In the genomic region with DNA sequence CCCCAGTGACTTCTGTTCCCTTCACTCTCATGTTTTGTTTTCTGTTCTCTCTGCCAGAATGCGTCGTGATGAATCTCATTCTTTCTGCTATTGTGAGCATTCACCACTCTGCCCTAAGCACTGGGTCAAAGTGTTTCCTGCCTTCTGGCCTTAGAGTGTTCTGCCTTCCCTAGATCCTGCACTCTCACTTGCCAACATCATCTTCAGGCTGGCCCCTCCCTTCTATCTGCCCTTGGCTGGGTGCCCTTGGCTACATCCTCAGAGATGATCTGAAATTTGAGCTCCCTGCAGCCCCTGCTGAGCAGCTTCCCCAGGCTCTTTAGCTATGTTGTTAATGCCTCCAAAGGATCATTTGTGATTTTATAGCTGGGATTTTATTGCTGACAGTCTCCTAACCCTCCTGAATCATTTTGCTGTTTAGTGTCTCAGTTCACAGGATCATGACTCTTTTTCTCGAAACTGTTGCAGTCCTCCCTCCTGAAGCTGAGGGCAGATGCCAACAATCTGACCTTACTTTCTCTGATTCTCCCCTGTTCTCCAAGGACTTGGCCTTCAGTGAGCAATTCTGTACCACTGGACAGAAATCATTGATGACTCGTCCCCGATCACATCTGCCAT, we compare ENCODE assay signal across 10 cellular contexts. TPM values are rescaled to one million over a fixed set of nuclear protein-coding genes. Genes with fewer than 3 reads are reported as not detected.
DNase-seq lines count a peak whose midpoint lies in the region; ATAC-seq and TF ChIP-seq lines count a peak whose summit lies in the region.
"Had no signal": no experiment of that assay in that cellular context is flagged by ENCODE, and none has a peak within 500 bp of the region (broad histone marks: within the 10 kb centered on the region; RNA-seq: fewer than 3 reads in every experiment).

No MANE protein-coding gene starts in this region.

- no peaks in the 10 kb centered on the region for H3K9me3 ChIP-seq in esophagus squamous epithelium

- CTCF ChIA-PET in MCF 10A (lab: Yijun Ruan, JAX) = interaction anchor here (0.8 to 3.0 kb wide), 5 partner anchors 8 to 290 kb away, joined by 3 to 31 read pairs (median 8); no protein-coding TSS in a partner anchor

- ATAC-seq in GM18505 (IDR thresholded peaks at IDR 0.05; ENCODE audit: unreplicated experiment) (no peak), GM19035 (IDR thresholded peaks at IDR 0.05; ENCODE audit: unreplicated experiment) (no peak)

- TF ChIP-seq POLR2A in GM18505 (IDR thresholded peaks at IDR 0.05; ENCODE audit: borderline replicate concordance, extremely low read depth, insufficient read depth, insufficient read length) (no peak), esophagus squamous epithelium (IDR thresholded peaks at IDR 0.05) (no peak)

- H3K27ac Mint-ChIP-seq in MCF 10A (ENCODE audit: low read depth, unreplicated experiment) = no peak overlapping the region

- H3K4me1 ChIP-seq in esophagus squamous epithelium = peaks cover 0 to 13% (median 0%) of the 10 kb centered on the region in 3 donors

- no peaks in the 10 kb centered on the region for H3K9me3 Mint-ChIP-seq in MCF 10A (ENCODE audit: unreplicated experiment)

- H3K4me3 ChIP-seq in esophagus squamous epithelium = no peak overlapping the region

- TF ChIP-seq CTCF in MCF 10A (IDR thresholded peaks at IDR 0.05; ENCODE audit: unreplicated experiment) (no peak), esophagus squamous epithelium (IDR thresholded peaks at IDR 0.05) (no peak)

- no peaks in the 10 kb centered on the region for H3K27me3 Mint-ChIP-seq in MCF 10A (ENCODE audit: insufficient read depth, unreplicated experiment)

- H3K27me3 ChIP-seq in esophagus squamous epithelium = no peaks in the 10 kb centered on the region

- 35 to 44% methylated on average over 5 of the region's 5 CpGs for WGBS in esophagus squamous epithelium, 2 donors

- H3K4me3 Mint-ChIP-seq in MCF 10A (ENCODE audit: unreplicated experiment) = no peak overlapping the region

- no peaks in the 10 kb centered on the region for H3K36me3 Mint-ChIP-seq in MCF 10A (ENCODE audit: insufficient read depth, unreplicated experiment)

- H3K27ac ChIP-seq in esophagus squamous epithelium = peak overlapping the region in 2 of 4 donors; percentile 5 to 29

- intact Hi-C loops in MCF 10A (cut with micrococcal nuclease) = no loop called here
- intact Hi-C loops in esophagus squamous epithelium (cut with DNase I) = no loop called here

- BruUV-seq in MCF 10A (replicated peaks; lab: Mats Ljungman, UMichigan) = no TSS peak

- H3K4me1 Mint-ChIP-seq in MCF 10A (ENCODE audit: insufficient read depth, unreplicated experiment) = no peaks in the 10 kb centered on the region

- POLR2A ChIA-PET in MCF 10A (lab: Yijun Ruan, JAX) = interaction anchor here (0.7 kb wide), 1 partner anchor 312 kb away, joined by 3 read pairs; no protein-coding TSS in a partner anchor

- DNase-seq in DMS 273 treated with DMSO at 0.1 percent for 48 hours (lab: John Stamatoyannopoulos, UW) (peak; percentile 64), NCI-H2107 (lab: John Stamatoyannopoulos, UW) (peak; percentile 33), MCF 10A (ENCODE audit: unreplicated experiment) (peak; percentile 55), medulla oblongata (ENCODE audit: extremely low spot score) (peak; percentile 26), esophagus squamous epithelium (lab: John Stamatoyannopoulos, UW) (no peak)
- no peak for DNase-seq in activated CD8-positive, alpha-beta memory T cell treated with anti-CD3 and anti-CD28 coated beads, Interleukin-2, amount 50 U/mL, for 48 hours
- DNase-seq: midbrain; stimulated activated CD8-positive, alpha-beta memory T cell treated with anti-CD3 and anti-CD28 coated beads, Interleukin-4, amount 100 ng/mL, for 48 hours had no signal

- no peaks in the 10 kb centered on the region for H3K36me3 ChIP-seq in esophagus squamous epithelium

RNA-seq across cellular contexts. Expression of gene DHRS2, which starts 4.5 kb away (rescaled TPM):
- total RNA-seq in MCF 10A (2022) = 0.27 and 1.1 TPM in 2 replicates
- total RNA-seq in esophagus squamous epithelium = under 1 TPM in 2 of 4 donors, not detected in 2; 0.19 to 0.31 TPM

Comparison
In these comparisons a context has a peak if more than half of its experiments do, and no peak if none do; other contexts are left out.
1. DNase-seq: peak in DMS 273 treated with DMSO at 0.1 percent for 48 hours (single experiment), NCI-H2107 (single experiment), MCF 10A (single experiment) and medulla oblongata (single experiment); none in esophagus squamous epithelium (single experiment) and activated CD8-positive, alpha-beta memory T cell treated with anti-CD3 and anti-CD28 coated beads, Interleukin-2, amount 50 U/mL, for 48 hours (single experiment).